In genomic region chr1:65476327-65476726, GRCh38 we compare ENCODE assay signal across 1 cellular context.
TF ChIP-seq lines count a peak whose summit lies in the region.

No MANE protein-coding gene starts in this region.

TF ChIP-seq in HepG2, 621 proteins besides CTCF, POLR2A, EP300 and RAD21 (continued from another document and continues in another):
- TF ChIP-seq DZIP1 (CRISPR knock-in tag; IDR thresholded peaks at IDR 0.05): no peak
- TF ChIP-seq TRAFD1 (CRISPR knock-in tag; IDR thresholded peaks at IDR 0.05; ENCODE audit: borderline replicate concordance): no peak
- TF ChIP-seq ZHX2 (IDR thresholded peaks at IDR 0.05; ENCODE audit: low read depth): no peak
- TF ChIP-seq ZHX2 (CRISPR knock-in tag; IDR thresholded peaks at IDR 0.05; ENCODE audit: borderline replicate concordance): no peak
- peak; percentile 67; the same call in 1 of the 2 replicates for TF ChIP-seq FOXO1 (CRISPR knock-in tag; IDR thresholded peaks at IDR 0.05)
- no peak for TF ChIP-seq GPBP1L1 (CRISPR knock-in tag; IDR thresholded peaks at IDR 0.05)
- TF ChIP-seq ZNF720 (CRISPR knock-in tag; IDR thresholded peaks at IDR 0.05): no peak
- TF ChIP-seq ZBTB21 (CRISPR knock-in tag; IDR thresholded peaks at IDR 0.05): peak; percentile 54
- TF ChIP-seq ZNF558 (CRISPR knock-in tag; IDR thresholded peaks at IDR 0.05; ENCODE audit: borderline replicate concordance): no peak
- no peak for TF ChIP-seq SALL2 (CRISPR knock-in tag; IDR thresholded peaks at IDR 0.05)
- no peak for TF ChIP-seq PRPF4 (IDR thresholded peaks at IDR 0.05; ENCODE audit: low read depth, low read length, poor library complexity, severe bottlenecking)
- no peak for TF ChIP-seq THAP7 (CRISPR knock-in tag; IDR thresholded peaks at IDR 0.05)
- TF ChIP-seq ZNF253 (CRISPR knock-in tag; IDR thresholded peaks at IDR 0.05; ENCODE audit: borderline replicate concordance): no peak
- no peak for TF ChIP-seq BCL3 (CRISPR knock-in tag; IDR thresholded peaks at IDR 0.05)
- no peak for TF ChIP-seq ZNF432 (CRISPR knock-in tag; IDR thresholded peaks at IDR 0.05; ENCODE audit: borderline replicate concordance)
- no peak for TF ChIP-seq ZNF414 (CRISPR knock-in tag; IDR thresholded peaks at IDR 0.05)
- TF ChIP-seq ZNF207 (IDR thresholded peaks at IDR 0.05; ENCODE audit: borderline replicate concordance): no peak
- peak; percentile 23 for TF ChIP-seq ASH2L (IDR thresholded peaks at IDR 0.05; ENCODE audit: insufficient read length, low read depth, low read length)
- no peak for TF ChIP-seq MTA3 (CRISPR knock-in tag; IDR thresholded peaks at IDR 0.05)
- TF ChIP-seq ZFY (CRISPR knock-in tag; IDR thresholded peaks at IDR 0.05): no peak
- no peak for TF ChIP-seq ZNF20 (CRISPR knock-in tag; IDR thresholded peaks at IDR 0.05)
- TF ChIP-seq MIXL1 (CRISPR knock-in tag; IDR thresholded peaks at IDR 0.05): no peak
- TF ChIP-seq HOXA9 (CRISPR knock-in tag; IDR thresholded peaks at IDR 0.05; ENCODE audit: borderline replicate concordance): no peak
- TF ChIP-seq KDM5B (CRISPR knock-in tag; IDR thresholded peaks at IDR 0.05; ENCODE audit: borderline replicate concordance): no peak
- no peak for TF ChIP-seq IRF1 (CRISPR knock-in tag; IDR thresholded peaks at IDR 0.05; ENCODE audit: low read depth)
- TF ChIP-seq KDM4B (CRISPR knock-in tag; IDR thresholded peaks at IDR 0.05): no peak
- TF ChIP-seq ZSCAN22 (CRISPR knock-in tag; IDR thresholded peaks at IDR 0.05): no peak
- TF ChIP-seq REPIN1 (CRISPR knock-in tag; IDR thresholded peaks at IDR 0.05; ENCODE audit: borderline replicate concordance, low read depth): no peak
- no peak for TF ChIP-seq YEATS2 (CRISPR knock-in tag; IDR thresholded peaks at IDR 0.05; ENCODE audit: borderline replicate concordance)
- no peak for TF ChIP-seq ZNF10 (CRISPR knock-in tag; IDR thresholded peaks at IDR 0.05; ENCODE audit: borderline replicate concordance, low read depth)
- no peak for TF ChIP-seq ZSCAN5A (CRISPR knock-in tag; IDR thresholded peaks at IDR 0.05; ENCODE audit: borderline replicate concordance)
- no peak; the same call in 1 of the 2 replicates for TF ChIP-seq GATA4 (IDR thresholded peaks at IDR 0.05; ENCODE audit: borderline replicate concordance, low read depth)
- no peak for TF ChIP-seq SMARCE1 (IDR thresholded peaks at IDR 0.05; ENCODE audit: borderline replicate concordance)
- TF ChIP-seq ATF2 (CRISPR knock-in tag; IDR thresholded peaks at IDR 0.05): peak; percentile 95
- TF ChIP-seq SPEN (CRISPR knock-in tag; IDR thresholded peaks at IDR 0.05; ENCODE audit: low read depth): no peak
- TF ChIP-seq ONECUT2 (CRISPR knock-in tag; IDR thresholded peaks at IDR 0.05): peak; percentile 19; the same call in 1 of the 2 replicates
- TF ChIP-seq ARID2 (CRISPR knock-in tag; IDR thresholded peaks at IDR 0.05; ENCODE audit: borderline replicate concordance): no peak
- TF ChIP-seq ATF7 (IDR thresholded peaks at IDR 0.05): peak; percentile 66
- TF ChIP-seq ATF7 (CRISPR knock-in tag; IDR thresholded peaks at IDR 0.05): peak; percentile 69; the same call in 1 of the 2 replicates
- no peak; the same call in 1 of the 2 replicates for TF ChIP-seq ZBTB43 (CRISPR knock-in tag; conservative IDR thresholded peaks at IDR 0.05)
- TF ChIP-seq HDAC2 (CRISPR knock-in tag; IDR thresholded peaks at IDR 0.05): peak; percentile 73
- TF ChIP-seq YY1 (IDR thresholded peaks at IDR 0.05; ENCODE audit: insufficient read depth, insufficient replicate concordance, low read depth, low read length): no peak
- peak; percentile 77; the same call in 1 of the 2 replicates for TF ChIP-seq NR2F6 (IDR thresholded peaks at IDR 0.05)
- TF ChIP-seq NR2F6 (CRISPR knock-in tag; IDR thresholded peaks at IDR 0.05): peak; percentile 80
- no peak for TF ChIP-seq NFE2L1 (CRISPR knock-in tag; IDR thresholded peaks at IDR 0.05; ENCODE audit: borderline replicate concordance)
- TF ChIP-seq GTF3A (CRISPR knock-in tag; conservative IDR thresholded peaks at IDR 0.05): no peak
- no peak for TF ChIP-seq ZBTB38 (CRISPR knock-in tag; IDR thresholded peaks at IDR 0.05)
